ENCODE assay signal across 9 cellular contexts in genomic region chr12:15227004-15227679, GRCh38. TPM values are rescaled to one million over a fixed set of nuclear protein-coding genes. Genes with fewer than 3 reads are reported as not detected.
DNase-seq lines count a peak whose midpoint lies in the region; ATAC-seq, FAIRE-seq and TF ChIP-seq lines count a peak whose summit lies in the region.
"Had no signal": no experiment of that assay in that cellular context is flagged by ENCODE, and none has a peak within 500 bp of the region (broad histone marks: within the 10 kb centered on the region; RNA-seq: fewer than 3 reads in every experiment).

No MANE protein-coding gene starts in this region.

- H3F3A ChIP-seq in OCI-LY1 (ENCODE audit: insufficient read depth, low read length), result no peaks in the 10 kb centered on the region

- H3K27ac Mint-ChIP-seq in memory B cell, result no peak overlapping the region
- H3K27ac Mint-ChIP-seq: CD4-positive, alpha-beta memory T cell had no signal

- no peak overlapping the region for H3K27ac ChIP-seq in OCI-LY1 (ENCODE audit: low read depth, low read length, poor library complexity, severe bottlenecking)

- no peak overlapping the region for H3K4me2 ChIP-seq in OCI-LY1 (ENCODE audit: low read length)

- TF ChIP-seq POLR2A in H54 (IDR thresholded peaks at IDR 0.05; ENCODE audit: low read depth, low read length), result no peak

- no peak overlapping the region for H2AFZ ChIP-seq in OCI-LY1 (ENCODE audit: low read length)

- no peaks in the 10 kb centered on the region for H3K9me3 ChIP-seq in OCI-LY1 (ENCODE audit: low read length)

- H3K4me1 ChIP-seq in OCI-LY1 (ENCODE audit: insufficient read depth, low read length, severe bottlenecking), result no peaks in the 10 kb centered on the region

- peak; percentile 56 for ATAC-seq in memory B cell (ENCODE audit: low read depth)
- no peak for ATAC-seq in GM21390 (IDR thresholded peaks at IDR 0.05; ENCODE audit: unreplicated experiment)

- H3K9me3 Mint-ChIP-seq in memory B cell, result no peaks in the 10 kb centered on the region

- H3K36me3 Mint-ChIP-seq in memory B cell, result no peaks in the 10 kb centered on the region
- H3K36me3 Mint-ChIP-seq: CD4-positive, alpha-beta memory T cell had no signal

- no peaks in the 10 kb centered on the region for H4K20me1 ChIP-seq in OCI-LY1 (ENCODE audit: insufficient read depth, low read length)

- no peaks in the 10 kb centered on the region for H3K27me3 ChIP-seq in OCI-LY1 (ENCODE audit: insufficient read depth, low read length)

- H3K27me3 Mint-ChIP-seq in memory B cell, result peaks cover 24% of the 10 kb centered on the region

- FAIRE-seq in H54 (lab: Jason Lieb, UNC), result no peak

- H3K4me3 ChIP-seq in OCI-LY1 (ENCODE audit: low read depth, low read length, poor library complexity, severe bottlenecking), result no peak overlapping the region

- H3K79me2 ChIP-seq in OCI-LY1 (ENCODE audit: insufficient read depth, low read length), result no peaks in the 10 kb centered on the region

- H3K9ac ChIP-seq in OCI-LY1 (ENCODE audit: low read length), result no peak overlapping the region

- no peaks in the 10 kb centered on the region for H3K36me3 ChIP-seq in OCI-LY1 (ENCODE audit: insufficient read depth, low read length)

- H3K4me1 Mint-ChIP-seq in memory B cell, result no peaks in the 10 kb centered on the region

- no peaks in the 10 kb centered on the region for H3K9me2 ChIP-seq in OCI-LY1 (ENCODE audit: low read depth, low read length)

- peak; percentile 69 for TF ChIP-seq CTCF in OCI-LY1 (IDR thresholded peaks at IDR 0.05; ENCODE audit: low read length)

- no peak overlapping the region for H3K4me3 Mint-ChIP-seq in memory B cell
- H3K4me3 Mint-ChIP-seq: CD4-positive, alpha-beta memory T cell had no signal

- peak; percentile 52 for DNase-seq in NCI-H2029 (lab: John Stamatoyannopoulos, UW)
- DNase-seq in NCI-H2029 treated with DMSO at 0.1 percent for 48 hours (lab: John Stamatoyannopoulos, UW), result no peak
- DNase-seq in H54 (ENCODE audit: insufficient read length, low spot score), result peak; percentile 16
- peak; percentile 9 to 50 for DNase-seq in dermis microvascular lymphatic vessel endothelial cell (ENCODE audit: low read depth in 2 of 2)
- no peak for DNase-seq in memory B cell (ENCODE audit: low spot score in 2 of 2)
- DNase-seq in ureter (ENCODE audit: low spot score), result no peak

RNA-seq across cellular contexts. Expression of gene RERG, which starts 5.9 kb away (rescaled TPM):
- total RNA-seq in dermis microvascular lymphatic vessel endothelial cell (not detected in 2 replicates), ureter (22.2 TPM)
- total RNA-seq: CD4-positive, alpha-beta memory T cell had no signal

Comparison
In these comparisons a context has a peak if more than half of its experiments do, and no peak if none do; other contexts are left out.
1. DNase-seq: peak in NCI-H2029 (single experiment), H54 (single experiment) and dermis microvascular lymphatic vessel endothelial cell (2 of 2); none in NCI-H2029 treated with DMSO at 0.1 percent for 48 hours (single experiment), memory B cell (0 of 2) and ureter (single experiment).
2. RNA of gene RERG, which starts 5.9 kb away (total RNA-seq): 22.2 TPM in ureter (single experiment); not detected in dermis microvascular lymphatic vessel endothelial cell; every median in the first group is over 10 times any median in the second.